In genomic region chr6:135183532-135184440, GRCh38 we compare ENCODE assay signal across 8 cellular contexts.
DNase-seq lines count a peak whose midpoint lies in the region; ATAC-seq and TF ChIP-seq lines count a peak whose summit lies in the region.

No MANE protein-coding gene starts in this region.

- H3K79me2 ChIP-seq in SU-DHL-6 (ENCODE audit: insufficient read depth, low read length): peaks cover 8% of the 10 kb centered on the region

- no peaks in the 10 kb centered on the region for H3K9me2 ChIP-seq in SU-DHL-6 (replicated peaks; ENCODE audit: insufficient read depth, low read length)

- H3K4me2 ChIP-seq in SU-DHL-6 (ENCODE audit: low read depth, low read length, poor library complexity, severe bottlenecking): peak overlapping the region; percentile 100

- peaks cover 36% of the 10 kb centered on the region for H3F3A ChIP-seq in SU-DHL-6 (ENCODE audit: insufficient read depth)

- no peaks in the 10 kb centered on the region for H3K4me1 ChIP-seq in ES-I3 (ENCODE audit: insufficient read depth, low read length)
- H3K4me1 ChIP-seq in iPS-20b (ENCODE audit: insufficient read depth, low read length): peaks cover 8% of the 10 kb centered on the region; the same call in 1 of the 2 replicates

- H3K9me3 ChIP-seq in ES-I3 (ENCODE audit: control insufficient read depth, insufficient read depth, low read length): no peaks in the 10 kb centered on the region
- H3K9me3 ChIP-seq in KOPT-K1 (ENCODE audit: insufficient read depth, low read length, poor library complexity, severe bottlenecking): no peaks in the 10 kb centered on the region
- no peaks in the 10 kb centered on the region for H3K9me3 ChIP-seq in SU-DHL-6 (ENCODE audit: insufficient read depth, low read length)
- H3K9me3 ChIP-seq in iPS-20b (ENCODE audit: insufficient read depth, low read depth, low read length): no peaks in the 10 kb centered on the region

- peak overlapping the region; percentile 78 for H2AFZ ChIP-seq in SU-DHL-6 (ENCODE audit: low read depth, low read length, severe bottlenecking)

- peak; percentile 62 for DNase-seq in activated naive CD8-positive, alpha-beta T cell treated with anti-CD3 and anti-CD28 coated beads, Interleukin-2, amount 50 U/mL, for 16 hours (ENCODE audit: low read depth, low spot score)
- DNase-seq in stimulated activated CD4-positive, alpha-beta T cell treated with anti-CD3 and anti-CD28 coated beads, Interleukin-1b, Interleukin-23, amount 100 ng/mL, for 1 hour (ENCODE audit: low read depth in 2 of 2): peak; percentile 50 to 51
- DNase-seq in putamen (ENCODE audit: low spot score): no peak

- H3K4me3 ChIP-seq in SU-DHL-6 (ENCODE audit: insufficient read depth, low read length, poor library complexity, severe bottlenecking) (peak overlapping the region; percentile 62), iPS-20b (ENCODE audit: low read length) (peak overlapping the region; percentile 77)

- H4K20me1 ChIP-seq in SU-DHL-6 (ENCODE audit: low read depth, low read length): 0 out of 2 replicates have a peak, but pooled peaks cover 3% of the 10 kb centered on the region

- H3K9ac ChIP-seq in ES-I3 (ENCODE audit: low read depth, low read length) (peak overlapping the region; percentile 89), SU-DHL-6 (ENCODE audit: low read length) (peak overlapping the region; percentile 86), iPS-20b (ENCODE audit: low read depth, low read length) (peak overlapping the region; percentile 47; the same call in 1 of the 2 replicates)

- H3K27me3 ChIP-seq in SU-DHL-6 (ENCODE audit: low read length) (no peaks in the 10 kb centered on the region), iPS-20b (ENCODE audit: insufficient read depth, low read length) (peaks cover 51% of the 10 kb centered on the region)

- peak; percentile 86 for TF ChIP-seq CTCF in SU-DHL-6 (IDR thresholded peaks at IDR 0.05; ENCODE audit: insufficient read depth, low read length, poor library complexity, severe bottlenecking)

- peak overlapping the region; percentile 97 for H3K27ac ChIP-seq in KOPT-K1 (ENCODE audit: low read depth, low read length, poor library complexity, severe bottlenecking)
- H3K27ac ChIP-seq in SU-DHL-6 (ENCODE audit: low read depth, low read length): peak overlapping the region; percentile 71
- H3K27ac ChIP-seq in iPS-20b (ENCODE audit: low read length): no peak overlapping the region

- H3K36me3 ChIP-seq in ES-I3 (ENCODE audit: insufficient read depth, low read length) (no peaks in the 10 kb centered on the region), KOPT-K1 (ENCODE audit: insufficient read depth, low read length) (peaks cover 39% of the 10 kb centered on the region), SU-DHL-6 (ENCODE audit: low read length) (peaks cover 5% of the 10 kb centered on the region; the same call in 1 of the 2 replicates), iPS-20b (ENCODE audit: insufficient read depth, low read depth, low read length) (peaks cover 7% of the 10 kb centered on the region; the same call in 1 of the 2 replicates)

- peak; percentile 36 for ATAC-seq in GM21737 (IDR thresholded peaks at IDR 0.05; ENCODE audit: unreplicated experiment)
